ENCODE assay signal across 18 cellular contexts in the genomic region with DNA sequence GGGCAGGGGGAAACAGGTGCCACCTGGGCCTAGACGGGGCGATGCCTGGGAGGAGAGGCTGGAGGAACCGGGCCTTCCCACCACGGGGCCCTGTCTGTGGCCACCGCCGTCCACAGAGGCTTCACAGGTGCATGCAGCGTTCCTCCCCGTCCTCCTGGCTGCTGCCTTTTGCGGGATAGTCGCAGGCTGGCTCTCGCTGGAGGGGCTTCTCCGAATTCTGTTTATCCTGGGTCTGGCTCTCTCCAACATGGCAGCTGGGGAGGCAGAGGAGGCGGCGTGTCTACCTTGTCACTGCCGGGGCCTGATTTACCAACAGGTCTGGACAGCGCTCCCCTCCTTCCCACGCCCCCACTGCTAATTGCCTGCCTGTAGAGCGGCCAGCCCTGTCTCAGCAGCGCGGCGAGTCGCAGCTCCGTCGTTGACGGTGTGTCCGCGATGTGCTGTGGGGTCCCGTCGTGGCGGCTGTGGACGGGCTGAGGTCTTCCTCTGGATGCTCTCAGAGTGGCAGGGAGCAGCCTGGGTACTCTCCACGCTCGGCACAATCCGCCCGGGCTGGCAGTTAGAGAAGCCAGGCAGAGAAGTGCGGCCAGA.
DNase-seq lines count a peak whose midpoint lies in the region; ATAC-seq, FAIRE-seq and TF ChIP-seq lines count a peak whose summit lies in the region.
"Had no signal": no experiment of that assay in that cellular context is flagged by ENCODE, and none has a peak within 500 bp of the region (broad histone marks: within the 10 kb centered on the region; RNA-seq: fewer than 3 reads in every experiment).

No MANE protein-coding gene starts in this region.

- H3K9me3 ChIP-seq in BLaER1 treated with 17β-estradiol and CSF1 and Interleukin-3, amounts not matched to agents 10 nM and 100 nM (replicated peaks in 1 of 11) = no peaks in the 10 kb centered on the region
- H3K9me3 ChIP-seq in KOPT-K1 (ENCODE audit: insufficient read depth, low read length, poor library complexity, severe bottlenecking) (no peaks in the 10 kb centered on the region), keratinocyte (ENCODE audit: control insufficient read depth, low read depth, low read length) (no peaks in the 10 kb centered on the region), osteoblast (ENCODE audit: low read depth, low read length) (no peaks in the 10 kb centered on the region)
- H3K9me3 ChIP-seq: HAP-1 had no signal

- peaks cover 30 to 100% (median 89%) of the 10 kb centered on the region in 10 experiments; a peak in 19 of 20 replicates for H3K4me1 ChIP-seq in BLaER1 treated with 17β-estradiol and CSF1 and Interleukin-3, amounts not matched to agents 10 nM and 100 nM
- peaks cover 20% of the 10 kb centered on the region for H3K4me1 ChIP-seq in keratinocyte (ENCODE audit: control insufficient read depth, extremely low read depth, insufficient read depth, low read length)
- no peaks in the 10 kb centered on the region for H3K4me1 ChIP-seq in osteoblast (ENCODE audit: insufficient read depth, low read length)
- H3K4me1 ChIP-seq: HAP-1 had no signal

- no peak overlapping the region for H2AFZ ChIP-seq in keratinocyte (ENCODE audit: control insufficient read depth, low read length)
- no peak overlapping the region for H2AFZ ChIP-seq in osteoblast (ENCODE audit: low read length)
- H2AFZ ChIP-seq: PC-9 had no signal

- FAIRE-seq in keratinocyte (lab: Jason Lieb, UNC) = no peak

- peaks cover 0 to 78% (median 35%) of the 10 kb centered on the region in 11 experiments; a peak in 17 of 22 replicates for H4K20me1 ChIP-seq in BLaER1 treated with 17β-estradiol and CSF1 and Interleukin-3, amounts not matched to agents 10 nM and 100 nM
- H4K20me1 ChIP-seq in keratinocyte (ENCODE audit: control insufficient read depth, extremely low read depth, insufficient read depth, low read length) (peaks cover 30% of the 10 kb centered on the region), osteoblast (ENCODE audit: insufficient read depth, low read length) (no peaks in the 10 kb centered on the region)

- no peaks in the 10 kb centered on the region for H3K36me3 ChIP-seq in BLaER1 treated with 17β-estradiol and CSF1 and Interleukin-3, amounts not matched to agents 10 nM and 100 nM
- H3K36me3 ChIP-seq in KOPT-K1 (ENCODE audit: insufficient read depth, low read length) (no peaks in the 10 kb centered on the region), keratinocyte (ENCODE audit: control insufficient read depth in 2 of 2, extremely low read depth in 1 of 2, insufficient read depth in 2 of 2, low read length in 2 of 2) (no peaks in the 10 kb centered on the region), osteoblast (ENCODE audit: insufficient read depth, low read length) (no peaks in the 10 kb centered on the region)
- H3K36me3 ChIP-seq: HAP-1 had no signal

- no peak overlapping the region for H3K27ac ChIP-seq in BLaER1 treated with 17β-estradiol and CSF1 and Interleukin-3, amounts not matched to agents 10 nM and 100 nM
- H3K27ac ChIP-seq in KOPT-K1 (ENCODE audit: low read depth, low read length, poor library complexity, severe bottlenecking) (peak overlapping the region; percentile 21), keratinocyte (ENCODE audit: control insufficient read depth, insufficient read depth, low read length) (no peak overlapping the region), osteoblast (ENCODE audit: low read depth, low read length) (no peak overlapping the region)
- H3K27ac ChIP-seq: PC-9 had no signal

- H3K79me2 ChIP-seq in keratinocyte (ENCODE audit: control insufficient read depth, insufficient read depth, low read length) (no peaks in the 10 kb centered on the region), osteoblast (ENCODE audit: insufficient read depth, low read length) (no peaks in the 10 kb centered on the region)

- H3K4me2 ChIP-seq in BLaER1 treated with 17β-estradiol and CSF1 and Interleukin-3, amounts not matched to agents 10 nM and 100 nM = peak overlapping the region in 9 of 11 experiments; percentile 51 to 97 (median 68); a peak in 16 of 22 replicates
- H3K4me2 ChIP-seq in keratinocyte (ENCODE audit: control insufficient read depth, extremely low read depth, insufficient read depth, low read depth, low read length) = peak overlapping the region; percentile 66
- no peak overlapping the region for H3K4me2 ChIP-seq in osteoblast (ENCODE audit: insufficient read depth, low read length)
- H3K4me2 ChIP-seq: PC-9 had no signal

- TF ChIP-seq CTCF in keratinocyte (optimal IDR thresholded peaks at IDR 0.05 in 1 of 3, IDR thresholded peaks at IDR 0.05 in 1 of 3, conservative IDR thresholded peaks at IDR 0.05 in 1 of 3; ENCODE audit: extremely low read depth in 1 of 3, insufficient read depth in 2 of 3, low read length in 3 of 3) (no peak), osteoblast (IDR thresholded peaks at IDR 0.05; ENCODE audit: extremely low read depth, low read depth, low read length) (no peak)

- H3K9me1 ChIP-seq in keratinocyte (ENCODE audit: control insufficient read depth, extremely low read depth, insufficient read depth, low read length) = no peaks in the 10 kb centered on the region

- DNase-seq in keratinocyte (ENCODE audit: low read depth, low spot score) (no peak), osteoblast (ENCODE audit: insufficient read length, low spot score, missing footprints) (peak; percentile 86), dedifferentiated amniotic fluid mesenchymal stem cell (ENCODE audit: extremely low spot score) (no peak), Ammon's horn (ENCODE audit: low spot score) (no peak), NCI-H526 treated with DMSO at 0.1 percent for 48 hours (lab: John Stamatoyannopoulos, UW) (no peak)
- DNase-seq: AML-193; CD4-positive, alpha-beta memory T cell; NCI-H146; NCI-H2081 treated with DMSO at 0.1 percent for 48 hours; NCI-H226; NCI-H69; PC-9; SHP77 had no signal

- dilution Hi-C loops in keratinocyte (cut with MboI; ENCODE audit: extremely low pct_ligation_motif_present, low sequenced_read_pairs) = no loop called here

- ATAC-seq in HG03159 (IDR thresholded peaks at IDR 0.05; ENCODE audit: unreplicated experiment) = no peak
- ATAC-seq: SK-N-SH treated with all-trans-retinoic acid at 6 μM for 48 hours had no signal

- no peak overlapping the region for H3K9ac ChIP-seq in BLaER1 treated with 17β-estradiol and CSF1 and Interleukin-3, amounts not matched to agents 10 nM and 100 nM
- H3K9ac ChIP-seq in keratinocyte (ENCODE audit: control insufficient read depth, extremely low read depth, insufficient read depth, low read length) = no peak overlapping the region

- peaks cover 57 to 88% (median 76%) of the 10 kb centered on the region in 11 experiments for H3K27me3 ChIP-seq in BLaER1 treated with 17β-estradiol and CSF1 and Interleukin-3, amounts not matched to agents 10 nM and 100 nM
- H3K27me3 ChIP-seq in keratinocyte (ENCODE audit: control insufficient read depth, extremely low read depth, insufficient read depth, low read length) (peaks cover 74% of the 10 kb centered on the region), osteoblast (ENCODE audit: insufficient read depth, low read length) (peaks cover 10% of the 10 kb centered on the region)

- no peak overlapping the region; a peak in 1 of 20 replicates for H3K4me3 ChIP-seq in BLaER1 treated with 17β-estradiol and CSF1 and Interleukin-3, amounts not matched to agents 10 nM and 100 nM
- H3K4me3 ChIP-seq in keratinocyte (ENCODE audit: control insufficient read depth in 2 of 3, extremely low read depth in 1 of 3, insufficient read depth in 2 of 3, low read depth in 1 of 3, low read length in 3 of 3) (peak overlapping the region in 1 of 3 experiments; percentile 32), osteoblast (ENCODE audit: insufficient read depth, low read length) (no peak overlapping the region)
- H3K4me3 ChIP-seq: HAP-1, PC-9 had no signal
